In the genomic region with DNA sequence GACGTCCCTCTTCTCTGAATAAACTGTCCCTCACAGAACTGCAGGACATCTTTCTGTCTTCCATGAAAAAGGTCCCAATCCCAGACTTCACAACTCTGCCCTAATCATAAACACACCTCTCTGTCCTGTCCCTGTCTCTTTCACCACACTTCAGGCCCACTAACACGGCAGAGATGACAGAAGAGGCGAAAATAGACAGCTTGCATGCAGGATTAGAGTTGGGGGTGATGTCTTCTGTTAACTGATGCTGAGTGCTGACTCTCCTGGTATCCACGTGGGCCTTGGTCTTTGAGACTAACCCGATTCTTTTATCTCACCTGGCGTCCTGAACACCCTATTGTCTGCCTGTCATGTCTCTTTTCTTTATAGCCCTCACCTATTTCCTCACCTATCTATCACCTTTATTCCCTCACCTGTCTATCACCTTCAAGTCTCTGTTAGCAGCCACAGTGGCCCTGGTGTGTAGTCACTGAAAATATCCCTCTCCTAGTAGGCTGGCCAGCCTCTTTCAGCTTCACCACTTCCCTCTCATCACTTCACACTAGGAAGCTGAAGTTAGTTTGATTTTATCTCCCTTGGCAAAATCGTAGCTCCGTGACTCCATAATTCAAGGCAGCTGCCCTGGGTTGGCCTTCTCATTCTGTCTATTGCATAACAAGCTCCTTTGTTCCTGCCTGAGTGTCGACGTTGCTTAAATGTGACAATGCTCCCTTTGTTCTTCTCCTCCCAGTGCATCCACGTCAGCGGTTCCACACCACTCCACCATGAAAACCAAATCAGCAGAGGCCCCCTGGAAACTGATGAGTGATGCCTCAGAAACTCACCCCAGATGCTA, we compare ENCODE assay signal across 11 cellular contexts. TPM values are rescaled to one million over a fixed set of nuclear protein-coding genes. Genes with fewer than 3 reads are reported as not detected.
DNase-seq lines count a peak whose midpoint lies in the region; ATAC-seq, FAIRE-seq and TF ChIP-seq lines count a peak whose summit lies in the region.
"Had no signal": no experiment of that assay in that cellular context is flagged by ENCODE, and none has a peak within 500 bp of the region (broad histone marks: within the 10 kb centered on the region; RNA-seq: fewer than 3 reads in every experiment).

No MANE protein-coding gene starts in this region.

- intact Hi-C loops in activated CD4-positive, alpha-beta T cell treated with anti-CD3 and anti-CD28 coated beads for 36 hours (cut with DNase I, micrococcal nuclease) = no loop called here

- no peaks in the 10 kb centered on the region for H4K20me1 ChIP-seq in keratinocyte (ENCODE audit: control insufficient read depth, extremely low read depth, insufficient read depth, low read length)

- peak overlapping the region; percentile 51 for H3K27ac ChIP-seq in keratinocyte (ENCODE audit: control insufficient read depth, insufficient read depth, low read length)

- peak overlapping the region; percentile 70 for H3K27ac Mint-ChIP-seq in type B pancreatic cell
- H3K27ac Mint-ChIP-seq in activated CD4-positive, alpha-beta T cell treated with anti-CD3 and anti-CD28 coated beads for 36 hours = no peak overlapping the region

- no peaks in the 10 kb centered on the region for H3K79me2 ChIP-seq in keratinocyte (ENCODE audit: control insufficient read depth, insufficient read depth, low read length)

- no peaks in the 10 kb centered on the region for H3K27me3 ChIP-seq in keratinocyte (ENCODE audit: control insufficient read depth, extremely low read depth, insufficient read depth, low read length)

- H3K36me3 ChIP-seq in keratinocyte (ENCODE audit: control insufficient read depth in 2 of 2, extremely low read depth in 1 of 2, insufficient read depth in 2 of 2, low read length in 2 of 2) = no peaks in the 10 kb centered on the region

- POLR2A ChIA-PET in activated CD4-positive, alpha-beta T cell treated with anti-CD3 and anti-CD28 coated beads for 36 hours (lab: Charles Lee) = no interaction called here

- CTCF ChIA-PET in activated CD4-positive, alpha-beta T cell treated with anti-CD3 and anti-CD28 coated beads for 36 hours (lab: Charles Lee) = no interaction called here

- dilution Hi-C loops in keratinocyte (cut with MboI; ENCODE audit: extremely low pct_ligation_motif_present, low sequenced_read_pairs) = no loop called here

- ATAC-seq in HG03469 (IDR thresholded peaks at IDR 0.05; ENCODE audit: unreplicated experiment) (no peak), HG03135 (IDR thresholded peaks at IDR 0.05; ENCODE audit: unreplicated experiment) (no peak)
- ATAC-seq in activated CD4-positive, alpha-beta T cell treated with anti-CD3 and anti-CD28 coated beads for 36 hours = no peak
- ATAC-seq: activated T-cell treated with anti-CD3 and anti-CD28 coated beads, Interleukin-2, amount 50 U/mL, for 4 hours had no signal

- FAIRE-seq in keratinocyte (lab: Jason Lieb, UNC) = peak; percentile 97
- FAIRE-seq: GM18507 had no signal

- peaks cover 48% of the 10 kb centered on the region for H3K27me3 Mint-ChIP-seq in type B pancreatic cell
- H3K27me3 Mint-ChIP-seq in activated CD4-positive, alpha-beta T cell treated with anti-CD3 and anti-CD28 coated beads for 36 hours = peaks cover 16% of the 10 kb centered on the region

- peaks cover 21% of the 10 kb centered on the region for H3K4me1 Mint-ChIP-seq in type B pancreatic cell (ENCODE audit: unreplicated experiment)
- H3K4me1 Mint-ChIP-seq in activated CD4-positive, alpha-beta T cell treated with anti-CD3 and anti-CD28 coated beads for 36 hours = no peaks in the 10 kb centered on the region

- peak overlapping the region; percentile 48 for H2AFZ ChIP-seq in keratinocyte (ENCODE audit: control insufficient read depth, low read length)

- TF ChIP-seq CTCF in astrocyte of the spinal cord (IDR thresholded peaks at IDR 0.05; ENCODE audit: low read depth, low read length) (no peak), keratinocyte (optimal IDR thresholded peaks at IDR 0.05 in 1 of 3, IDR thresholded peaks at IDR 0.05 in 1 of 3, conservative IDR thresholded peaks at IDR 0.05 in 1 of 3; ENCODE audit: extremely low read depth in 1 of 3, insufficient read depth in 2 of 3, low read length in 3 of 3) (no peak), type B pancreatic cell (conservative IDR thresholded peaks at IDR 0.05) (no peak)

- no peak overlapping the region for H3K4me3 ChIP-seq in astrocyte of the spinal cord (ENCODE audit: low read depth, low read length)
- H3K4me3 ChIP-seq in keratinocyte (ENCODE audit: control insufficient read depth in 2 of 3, extremely low read depth in 1 of 3, insufficient read depth in 2 of 3, low read depth in 1 of 3, low read length in 3 of 3) = no peak overlapping the region

- H3K4me2 ChIP-seq in keratinocyte (ENCODE audit: control insufficient read depth, extremely low read depth, insufficient read depth, low read depth, low read length) = peak overlapping the region; percentile 34

- H3K9me3 ChIP-seq in keratinocyte (ENCODE audit: control insufficient read depth, low read depth, low read length) = no peaks in the 10 kb centered on the region

- no peak overlapping the region for H3K9ac ChIP-seq in keratinocyte (ENCODE audit: control insufficient read depth, extremely low read depth, insufficient read depth, low read length)

- DNase-seq in NCI-H82 (lab: John Stamatoyannopoulos, UW) (peak; percentile 37), NCI-H82 treated with DMSO at 0.1 percent for 48 hours (lab: John Stamatoyannopoulos, UW; ENCODE audit: unreplicated experiment) (no peak), astrocyte of the spinal cord (ENCODE audit: low read depth, low spot score) (peak; percentile 68), keratinocyte (ENCODE audit: low read depth, low spot score) (no peak), type B pancreatic cell (ENCODE audit: extremely low spot score, unreplicated experiment) (peak; percentile 48)
- no peak for DNase-seq in activated CD4-positive, alpha-beta T cell treated with anti-CD3 and anti-CD28 coated beads for 36 hours
- DNase-seq: activated T-cell treated with anti-CD3 and anti-CD28 coated beads, Interleukin-2, amount 50 U/mL, for 4 hours; glutamatergic neuron had no signal

- no peaks in the 10 kb centered on the region for H3K9me3 Mint-ChIP-seq in type B pancreatic cell
- H3K9me3 Mint-ChIP-seq in activated CD4-positive, alpha-beta T cell treated with anti-CD3 and anti-CD28 coated beads for 36 hours (ENCODE audit: low read depth) = no peaks in the 10 kb centered on the region
- H3K9me3 Mint-ChIP-seq: activated T-cell treated with anti-CD3 and anti-CD28 coated beads, Interleukin-2, amount 50 U/mL, for 4 hours had no signal

- H3K9me1 ChIP-seq in keratinocyte (ENCODE audit: control insufficient read depth, extremely low read depth, insufficient read depth, low read length) = no peaks in the 10 kb centered on the region

- H3K36me3 Mint-ChIP-seq in type B pancreatic cell = no peaks in the 10 kb centered on the region
- H3K36me3 Mint-ChIP-seq in activated CD4-positive, alpha-beta T cell treated with anti-CD3 and anti-CD28 coated beads for 36 hours (ENCODE audit: low read depth) = no peaks in the 10 kb centered on the region

- peak overlapping the region; percentile 13 for H3K4me3 Mint-ChIP-seq in type B pancreatic cell
- no peak overlapping the region for H3K4me3 Mint-ChIP-seq in activated CD4-positive, alpha-beta T cell treated with anti-CD3 and anti-CD28 coated beads for 36 hours
- H3K4me3 Mint-ChIP-seq: activated T-cell treated with anti-CD3 and anti-CD28 coated beads, Interleukin-2, amount 50 U/mL, for 4 hours had no signal

- in situ Hi-C loops in astrocyte of the spinal cord (cut with HindIII; ENCODE audit: low sequenced_read_pairs) = no loop called here

- H3K4me1 ChIP-seq in keratinocyte (ENCODE audit: control insufficient read depth, extremely low read depth, insufficient read depth, low read length) = peaks cover 12% of the 10 kb centered on the region

RNA-seq across cellular contexts. Expression of a gene that starts 30.6 kb away (rescaled TPM):
- polyA plus RNA-seq in keratinocyte = 0.26 to 0.35 TPM (median 0.31 TPM) in 3 replicates
- 0.30 TPM for polyA plus RNA-seq in keratinocyte (2011; ENCODE audit: low read depth)
- polyA plus RNA-seq in keratinocyte (2011; cell fraction: cytosol; rRNA removed) = 0.30 and 0.47 TPM in 2 replicates
- 0.43 and 1.0 TPM in 2 replicates for polyA plus RNA-seq in keratinocyte (2011; cell fraction: nucleus; rRNA removed)
- polyA plus RNA-seq in keratinocyte (2012; ENCODE audit: low replicate concordance) = 0.32 and 0.61 TPM in 2 replicates
- 0.23 to 0.56 TPM (median 0.29 TPM) in 3 replicates for polyA minus RNA-seq in keratinocyte
- polyA minus RNA-seq in keratinocyte (2011; cell fraction: cytosol; rRNA and poly(A)+ RNA removed) = 0.77 TPM
- not detected in 2 replicates for polyA minus RNA-seq in keratinocyte (2011; cell fraction: nucleus; rRNA and poly(A)+ RNA removed)
- 0.50 and 3.7 TPM in 2 replicates for total RNA-seq in type B pancreatic cell (ENCODE audit: low replicate concordance)
- not detected for total RNA-seq in activated CD4-positive, alpha-beta T cell treated with anti-CD3 and anti-CD28 coated beads for 36 hours
- total RNA-seq: activated T-cell treated with anti-CD3 and anti-CD28 coated beads, Interleukin-2, amount 50 U/mL, for 4 hours had no signal

Comparison
In these comparisons a context has a peak if more than half of its experiments do, and no peak if none do; other contexts are left out.
1. DNase-seq: peak in NCI-H82 (single experiment), astrocyte of the spinal cord (single experiment) and type B pancreatic cell (single experiment); none in NCI-H82 treated with DMSO at 0.1 percent for 48 hours (single experiment), keratinocyte (single experiment) and activated CD4-positive, alpha-beta T cell treated with anti-CD3 and anti-CD28 coated beads for 36 hours (single experiment).